1 cellular context compared by ENCODE assay signal in genomic region chr4:76830612-76831474, GRCh38.
TF ChIP-seq lines count a peak whose summit lies in the region.

No MANE protein-coding gene starts in this region.

TF ChIP-seq in HepG2, 621 proteins besides CTCF, POLR2A, EP300 and RAD21 (continued from another document and continues in another):
- no peak for TF ChIP-seq PREB (CRISPR knock-in tag; IDR thresholded peaks at IDR 0.05)
- TF ChIP-seq IRF9 (CRISPR knock-in tag; IDR thresholded peaks at IDR 0.05; ENCODE audit: borderline replicate concordance) = peak; percentile 51; the same call in 1 of the 2 replicates
- TF ChIP-seq TBL1XR1 (IDR thresholded peaks at IDR 0.05; ENCODE audit: borderline replicate concordance, low read length, partially characterized antibody) = peak; percentile 89
- no peak for TF ChIP-seq ZNF841 (CRISPR knock-in tag; IDR thresholded peaks at IDR 0.05; ENCODE audit: borderline replicate concordance)
- no peak for TF ChIP-seq ZSCAN9 (CRISPR knock-in tag; IDR thresholded peaks at IDR 0.05; ENCODE audit: borderline replicate concordance)
- no peak for TF ChIP-seq ZSCAN12 (CRISPR knock-in tag; IDR thresholded peaks at IDR 0.05)
- TF ChIP-seq NFIB (CRISPR knock-in tag; IDR thresholded peaks at IDR 0.05; ENCODE audit: borderline replicate concordance) = no peak
- TF ChIP-seq NBN (conservative IDR thresholded peaks at IDR 0.05) = no peak
- no peak for TF ChIP-seq ZNF460 (CRISPR knock-in tag; IDR thresholded peaks at IDR 0.05; ENCODE audit: borderline replicate concordance)
- no peak for TF ChIP-seq ZNF432 (CRISPR knock-in tag; IDR thresholded peaks at IDR 0.05; ENCODE audit: borderline replicate concordance)
- TF ChIP-seq, protein P1, sequence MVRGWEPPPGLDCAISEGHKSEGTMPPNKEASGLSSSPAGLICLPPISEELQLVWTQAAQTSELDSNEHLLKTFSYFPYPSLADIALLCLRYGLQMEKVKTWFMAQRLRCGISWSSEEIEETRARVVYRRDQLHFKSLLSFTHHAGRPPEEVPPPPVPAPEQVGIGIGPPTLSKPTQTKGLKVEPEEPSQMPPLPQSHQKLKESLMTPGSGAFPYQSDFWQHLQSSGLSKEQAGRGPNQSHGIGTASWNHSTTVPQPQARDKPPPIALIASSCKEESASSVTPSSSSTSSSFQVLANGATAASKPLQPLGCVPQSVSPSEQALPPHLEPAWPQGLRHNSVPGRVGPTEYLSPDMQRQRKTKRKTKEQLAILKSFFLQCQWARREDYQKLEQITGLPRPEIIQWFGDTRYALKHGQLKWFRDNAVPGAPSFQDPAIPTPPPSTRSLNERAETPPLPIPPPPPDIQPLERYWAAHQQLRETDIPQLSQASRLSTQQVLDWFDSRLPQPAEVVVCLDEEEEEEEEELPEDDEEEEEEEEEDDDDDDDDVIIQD (CRISPR knock-in tag; IDR thresholded peaks at IDR 0.05; ENCODE audit: low read depth) = peak; percentile 71; the same call in 1 of the 2 replicates
- peak; percentile 69; the same call in 1 of the 2 replicates for TF ChIP-seq SNAPC2 (CRISPR knock-in tag; IDR thresholded peaks at IDR 0.05)
- TF ChIP-seq, protein P2, sequence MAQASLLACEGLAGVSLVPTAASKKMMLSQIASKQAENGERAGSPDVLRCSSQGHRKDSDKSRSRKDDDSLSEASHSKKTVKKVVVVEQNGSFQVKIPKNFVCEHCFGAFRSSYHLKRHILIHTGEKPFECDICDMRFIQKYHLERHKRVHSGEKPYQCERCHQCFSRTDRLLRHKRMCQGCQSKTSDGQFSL (CRISPR knock-in tag; IDR thresholded peaks at IDR 0.05) = no peak
- peak; percentile 89 for TF ChIP-seq NFIC (IDR thresholded peaks at IDR 0.05; ENCODE audit: low read length)
- TF ChIP-seq HNF4G (IDR thresholded peaks at IDR 0.05; ENCODE audit: borderline replicate concordance, low read depth, low read length) = peak; percentile 94
- peak; percentile 96 for TF ChIP-seq HNF4G (CRISPR knock-in tag; IDR thresholded peaks at IDR 0.05; ENCODE audit: borderline replicate concordance, low read depth)
- peak in 1 of 2 experiments; percentile 57; a peak in 1 of 4 replicates for TF ChIP-seq KLF16 (CRISPR knock-in tag; IDR thresholded peaks at IDR 0.05)
- TF ChIP-seq MXD4 (CRISPR knock-in tag; IDR thresholded peaks at IDR 0.05) = peak; percentile 17; the same call in 1 of the 2 replicates
- TF ChIP-seq ZNF615 (CRISPR knock-in tag; IDR thresholded peaks at IDR 0.05; ENCODE audit: borderline replicate concordance) = no peak
- no peak for TF ChIP-seq ZSCAN22 (CRISPR knock-in tag; IDR thresholded peaks at IDR 0.05)
- TF ChIP-seq ZNF737 (CRISPR knock-in tag; IDR thresholded peaks at IDR 0.05; ENCODE audit: borderline replicate concordance) = peak; percentile 85; the same call in 1 of the 2 replicates
- no peak for TF ChIP-seq E2F2 (CRISPR knock-in tag; IDR thresholded peaks at IDR 0.05; ENCODE audit: borderline replicate concordance)
- peak; percentile 76 for TF ChIP-seq IRF2 (CRISPR knock-in tag; IDR thresholded peaks at IDR 0.05)
- no peak for TF ChIP-seq SNAPC4 (CRISPR knock-in tag; IDR thresholded peaks at IDR 0.05)
- TF ChIP-seq NFKB2 (CRISPR knock-in tag; IDR thresholded peaks at IDR 0.05; ENCODE audit: borderline replicate concordance) = no peak
- no peak for TF ChIP-seq NRL (CRISPR knock-in tag; IDR thresholded peaks at IDR 0.05; ENCODE audit: borderline replicate concordance)
- TF ChIP-seq RBM39 (IDR thresholded peaks at IDR 0.05; ENCODE audit: low read depth, low read length, poor library complexity, severe bottlenecking) = no peak
- TF ChIP-seq, protein P3, sequence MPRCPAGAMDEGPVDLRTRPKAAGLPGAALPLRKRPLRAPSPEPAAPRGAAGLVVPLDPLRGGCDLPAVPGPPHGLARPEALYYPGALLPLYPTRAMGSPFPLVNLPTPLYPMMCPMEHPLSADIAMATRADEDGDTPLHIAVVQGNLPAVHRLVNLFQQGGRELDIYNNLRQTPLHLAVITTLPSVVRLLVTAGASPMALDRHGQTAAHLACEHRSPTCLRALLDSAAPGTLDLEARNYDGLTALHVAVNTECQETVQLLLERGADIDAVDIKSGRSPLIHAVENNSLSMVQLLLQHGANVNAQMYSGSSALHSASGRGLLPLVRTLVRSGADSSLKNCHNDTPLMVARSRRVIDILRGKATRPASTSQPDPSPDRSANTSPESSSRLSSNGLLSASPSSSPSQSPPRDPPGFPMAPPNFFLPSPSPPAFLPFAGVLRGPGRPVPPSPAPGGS (CRISPR knock-in tag; IDR thresholded peaks at IDR 0.05) = no peak
- no peak for TF ChIP-seq ARNT2 (CRISPR knock-in tag; IDR thresholded peaks at IDR 0.05; ENCODE audit: low read depth)
- peak; percentile 69 for TF ChIP-seq POGZ (CRISPR knock-in tag; IDR thresholded peaks at IDR 0.05)
- 0 out of 2 replicates have a peak, but pooled peaks have one; percentile 26 for TF ChIP-seq ATF7-NPFF (CRISPR knock-in tag; IDR thresholded peaks at IDR 0.05; ENCODE audit: low read depth)
- TF ChIP-seq, protein P4, sequence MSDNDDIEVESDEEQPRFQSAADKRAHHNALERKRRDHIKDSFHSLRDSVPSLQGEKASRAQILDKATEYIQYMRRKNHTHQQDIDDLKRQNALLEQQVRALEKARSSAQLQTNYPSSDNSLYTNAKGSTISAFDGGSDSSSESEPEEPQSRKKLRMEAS (IDR thresholded peaks at IDR 0.05) = peak; percentile 70
- no peak; the same call in 1 of the 2 replicates for TF ChIP-seq RBAK (CRISPR knock-in tag; IDR thresholded peaks at IDR 0.05)
- no peak for TF ChIP-seq SMARCC2 (IDR thresholded peaks at IDR 0.05)
- TF ChIP-seq ZNF674 (CRISPR knock-in tag; IDR thresholded peaks at IDR 0.05; ENCODE audit: low read depth) = no peak
- peak; percentile 93 for TF ChIP-seq ESRRA (CRISPR knock-in tag; IDR thresholded peaks at IDR 0.05; ENCODE audit: low read depth)
- TF ChIP-seq MEF2D (CRISPR knock-in tag; IDR thresholded peaks at IDR 0.05) = peak; percentile 41; the same call in 1 of the 2 replicates
- no peak for TF ChIP-seq PRDM4 (CRISPR knock-in tag; IDR thresholded peaks at IDR 0.05; ENCODE audit: borderline replicate concordance)
- no peak for TF ChIP-seq ZBTB38 (CRISPR knock-in tag; IDR thresholded peaks at IDR 0.05)
- peak; percentile 70; the same call in 1 of the 2 replicates for TF ChIP-seq ZNF44 (CRISPR knock-in tag; IDR thresholded peaks at IDR 0.05)
- TF ChIP-seq ZFP90 (CRISPR knock-in tag; IDR thresholded peaks at IDR 0.05; ENCODE audit: borderline replicate concordance) = no peak; the same call in 1 of the 2 replicates
- TF ChIP-seq ZNF383 (CRISPR knock-in tag; IDR thresholded peaks at IDR 0.05; ENCODE audit: borderline replicate concordance) = no peak
- no peak for TF ChIP-seq ZNF18 (CRISPR knock-in tag; IDR thresholded peaks at IDR 0.05; ENCODE audit: insufficient replicate concordance)
- TF ChIP-seq, protein P5, sequence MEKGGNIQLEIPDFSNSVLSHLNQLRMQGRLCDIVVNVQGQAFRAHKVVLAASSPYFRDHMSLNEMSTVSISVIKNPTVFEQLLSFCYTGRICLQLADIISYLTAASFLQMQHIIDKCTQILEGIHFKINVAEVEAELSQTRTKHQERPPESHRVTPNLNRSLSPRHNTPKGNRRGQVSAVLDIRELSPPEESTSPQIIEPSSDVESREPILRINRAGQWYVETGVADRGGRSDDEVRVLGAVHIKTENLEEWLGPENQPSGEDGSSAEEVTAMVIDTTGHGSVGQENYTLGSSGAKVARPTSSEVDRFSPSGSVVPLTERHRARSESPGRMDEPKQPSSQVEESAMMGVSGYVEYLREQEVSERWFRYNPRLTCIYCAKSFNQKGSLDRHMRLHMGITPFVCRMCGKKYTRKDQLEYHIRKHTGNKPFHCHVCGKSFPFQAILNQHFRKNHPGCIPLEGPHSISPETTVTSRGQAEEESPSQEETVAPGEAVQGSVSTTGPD (CRISPR knock-in tag; IDR thresholded peaks at IDR 0.05) = 0 out of 2 replicates have a peak, but pooled peaks have one; percentile 23
- no peak for TF ChIP-seq ZFYVE20 (CRISPR knock-in tag; IDR thresholded peaks at IDR 0.05; ENCODE audit: borderline replicate concordance, low read depth)
